11 cellular contexts compared by ENCODE assay signal in the genomic region with DNA sequence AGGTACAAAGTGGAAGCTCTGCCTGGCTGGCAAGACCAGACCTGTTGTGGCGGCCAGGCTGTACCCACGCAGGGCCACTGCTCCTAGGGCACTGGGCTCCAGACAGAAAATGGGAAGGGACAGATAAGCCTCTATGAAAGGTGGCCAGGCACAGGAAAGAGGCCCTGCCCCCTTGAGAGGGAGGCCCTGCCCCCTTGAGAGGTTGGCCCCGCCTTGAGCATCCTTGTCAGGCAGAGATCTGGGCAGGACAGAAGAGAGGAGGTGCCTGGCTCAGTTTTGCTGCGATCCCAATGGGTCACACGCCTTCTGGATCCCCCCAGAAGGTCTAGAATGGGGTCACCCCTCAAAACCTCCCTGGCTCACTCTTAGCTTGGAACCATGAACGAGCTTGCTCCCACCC. TPM values are rescaled to one million over a fixed set of nuclear protein-coding genes. Genes with fewer than 3 reads are reported as not detected.
A peak's percentile ranks its signal among the peaks of the same experiment; 100 is the strongest.
DNase-seq lines count a peak whose midpoint lies in the region; ATAC-seq, FAIRE-seq and TF ChIP-seq lines count a peak whose summit lies in the region.
"Had no signal": no experiment of that assay in that cellular context is flagged by ENCODE, and none has a peak within 500 bp of the region (broad histone marks: within the 10 kb centered on the region; RNA-seq: fewer than 3 reads in every experiment).

No MANE protein-coding gene starts in this region.

- H3K4me1 ChIP-seq in BLaER1 (peaks cover 54% of the 10 kb centered on the region), mucosa of descending colon (ENCODE audit: low read depth) (peaks cover 13% of the 10 kb centered on the region)

- H3K4me2 ChIP-seq in BLaER1: peak overlapping the region; percentile 71

- H3K27ac ChIP-seq in BLaER1: peak overlapping the region; percentile 8

- no peaks in the 10 kb centered on the region for H3K27me3 Mint-ChIP-seq in activated T-cell treated with anti-CD3 and anti-CD28 coated beads, Interleukin-2, amount 50 U/mL, for 4 hours (ENCODE audit: low read depth)

- peak; percentile 60 to 65 for ATAC-seq in activated T-cell treated with anti-CD3 and anti-CD28 coated beads, Interleukin-2, amount 50 U/mL, for 4 hours
- ATAC-seq in mucosa of descending colon: peak; percentile 10
- ATAC-seq in GM21447 (IDR thresholded peaks at IDR 0.05; ENCODE audit: unreplicated experiment): no peak
- no peak for ATAC-seq in HG03469 (IDR thresholded peaks at IDR 0.05; ENCODE audit: unreplicated experiment)
- ATAC-seq: sciatic nerve had no signal

- H3K27me3 ChIP-seq in BLaER1: no peaks in the 10 kb centered on the region

- no peaks in the 10 kb centered on the region for H3K9me3 Mint-ChIP-seq in activated T-cell treated with anti-CD3 and anti-CD28 coated beads, Interleukin-2, amount 50 U/mL, for 4 hours

- H3K4me3 Mint-ChIP-seq in activated T-cell treated with anti-CD3 and anti-CD28 coated beads, Interleukin-2, amount 50 U/mL, for 4 hours: no peak overlapping the region

- TF ChIP-seq POLR2A in GM12891 (IDR thresholded peaks at IDR 0.05; ENCODE audit: low read depth, low read length): no peak

- no peaks in the 10 kb centered on the region for H4K20me1 ChIP-seq in BLaER1

- H3K36me3 Mint-ChIP-seq in activated T-cell treated with anti-CD3 and anti-CD28 coated beads, Interleukin-2, amount 50 U/mL, for 4 hours (ENCODE audit: insufficient read depth): no peaks in the 10 kb centered on the region

- H3K36me3 ChIP-seq in BLaER1 (no peaks in the 10 kb centered on the region), mucosa of descending colon (ENCODE audit: low read depth) (no peaks in the 10 kb centered on the region)

- H3K4me1 Mint-ChIP-seq in activated T-cell treated with anti-CD3 and anti-CD28 coated beads, Interleukin-2, amount 50 U/mL, for 4 hours (ENCODE audit: low read depth): peaks cover 57% of the 10 kb centered on the region

- intact Hi-C loops in mucosa of descending colon (cut with DNase I, micrococcal nuclease): no loop called here

- no peak for TF ChIP-seq CTCF in mucosa of descending colon (IDR thresholded peaks at IDR 0.05)

- H3K9me3 ChIP-seq in BLaER1 (0 out of 2 replicates have a peak, but pooled peaks cover 7% of the 10 kb centered on the region), mucosa of descending colon (no peaks in the 10 kb centered on the region)

- peak; percentile 28 for FAIRE-seq in GM12891 (lab: Jason Lieb, UNC)
- FAIRE-seq: keratinocyte had no signal

- DNase-seq in GM12891 (ENCODE audit: insufficient read length, low spot score) (no peak), mucosa of descending colon (no peak), NCI-H524 treated with DMSO at 0.1 percent for 48 hours (lab: John Stamatoyannopoulos, UW) (no peak), anterior cingulate cortex (lab: John Stamatoyannopoulos, UW) (no peak)
- no peak for DNase-seq in activated T-cell treated with anti-CD3 and anti-CD28 coated beads, Interleukin-2, amount 50 U/mL, for 4 hours
- DNase-seq: stimulated activated CD8-positive, alpha-beta memory T cell treated with anti-CD3 and anti-CD28 coated beads, Interleukin-4, amount 100 ng/mL, for 48 hours had no signal

- H3K9ac ChIP-seq in BLaER1: no peak overlapping the region

- no peak overlapping the region for H3K4me3 ChIP-seq in BLaER1
- no peak overlapping the region for H3K4me3 ChIP-seq in mucosa of descending colon

TF ChIP-seq in GM12891, 5 proteins besides CTCF, POLR2A, EP300 and RAD21:
- TF ChIP-seq POLR2AphosphoS5 (IDR thresholded peaks at IDR 0.05; ENCODE audit: low read depth, low read length) (no peak), POU2F2 (IDR thresholded peaks at IDR 0.05; ENCODE audit: low read depth, low read length) (no peak), SPI1 (IDR thresholded peaks at IDR 0.05; ENCODE audit: low read depth, low read length) (no peak), TAF1 (IDR thresholded peaks at IDR 0.05; ENCODE audit: low read depth, low read length) (no peak), PAX5 (IDR thresholded peaks at IDR 0.05; ENCODE audit: insufficient read depth, low read length, severe bottlenecking) (no peak)
TF ChIP-seq in GM12891: peak in this region for 0.

RNA-seq across cellular contexts. Expression of a gene that starts 17.4 kb away (rescaled TPM):
- polyA plus RNA-seq in GM12891 (2012; ENCODE audit: low read depth, missing spikeins): 7.9 TPM
- total RNA-seq in activated T-cell treated with anti-CD3 and anti-CD28 coated beads, Interleukin-2, amount 50 U/mL, for 4 hours: 100 to 1,000 TPM; 121 to 168 (median 149) TPM
- total RNA-seq in mucosa of descending colon: 100 to 1,000 TPM; 103 to 161 (median 149) TPM

Comparison
In these comparisons a context has a peak if more than half of its experiments do, and no peak if none do; other contexts are left out.
1. ATAC-seq: peak in activated T-cell treated with anti-CD3 and anti-CD28 coated beads, Interleukin-2, amount 50 U/mL, for 4 hours (2 of 2) and mucosa of descending colon (single experiment); none in GM21447 (single experiment) and HG03469 (single experiment).